In the genomic region with DNA sequence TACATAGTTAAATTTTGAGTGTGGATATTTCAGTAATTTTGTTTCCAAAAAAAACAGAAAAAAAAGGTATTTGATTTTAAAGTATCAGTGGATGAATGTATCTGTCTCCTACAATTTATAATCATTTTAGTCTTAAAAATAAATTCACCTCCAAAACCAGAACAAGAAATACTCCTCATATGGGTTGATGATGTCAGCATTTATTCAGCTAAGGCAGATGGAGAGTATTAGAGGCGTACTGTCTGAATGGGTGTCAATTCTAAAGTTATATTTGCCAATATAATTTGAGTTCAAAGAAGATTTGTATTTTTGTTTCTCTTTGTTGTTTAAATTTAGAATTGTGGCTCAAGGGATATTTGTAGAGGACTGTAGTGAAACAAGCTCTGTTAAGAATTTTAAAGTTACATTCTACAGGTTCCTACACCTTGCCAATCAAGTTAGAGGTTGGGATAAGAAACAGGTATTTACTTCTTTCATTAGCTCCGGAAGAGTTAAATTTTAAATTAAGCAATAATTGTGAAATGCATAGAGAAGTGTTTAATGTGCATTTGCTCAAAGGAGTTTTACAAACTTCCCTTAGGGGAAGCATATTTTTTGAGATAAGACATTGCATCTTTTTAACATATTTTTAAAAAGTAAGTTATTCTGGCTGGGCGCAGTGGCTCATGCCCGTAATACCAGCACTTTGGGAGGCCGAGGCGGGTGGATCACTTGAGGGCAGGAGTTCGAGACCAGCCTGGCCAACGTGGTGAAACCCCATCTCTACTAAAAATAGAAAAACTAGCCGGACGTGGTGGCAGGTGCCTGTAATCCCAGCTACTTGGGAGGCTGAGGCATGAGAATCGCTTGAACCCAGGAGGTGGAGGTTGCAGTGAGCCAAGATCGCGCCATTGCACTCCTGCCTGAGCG, we compare ENCODE assay signal across 8 cellular contexts. TPM values are rescaled to one million over a fixed set of nuclear protein-coding genes. Genes with fewer than 3 reads are reported as not detected.
A peak's percentile ranks its signal among the peaks of the same experiment; 100 is the strongest.
DNase-seq lines count a peak whose midpoint lies in the region; ATAC-seq and TF ChIP-seq lines count a peak whose summit lies in the region.
"Had no signal": no experiment of that assay in that cellular context is flagged by ENCODE, and none has a peak within 500 bp of the region (broad histone marks: within the 10 kb centered on the region; RNA-seq: fewer than 3 reads in every experiment).

No MANE protein-coding gene starts in this region.

- H3K27ac Mint-ChIP-seq in WTC11, result no peak overlapping the region

- H3K27me3 ChIP-seq in left ventricle myocardium inferior (ENCODE audit: low read depth), result no peaks in the 10 kb centered on the region
- no peaks in the 10 kb centered on the region for H3K27me3 ChIP-seq in stomach smooth muscle (ENCODE audit: control insufficient read depth in 1 of 2, insufficient read depth in 2 of 2, low read length in 2 of 2)

- H3K27ac ChIP-seq in left ventricle myocardium inferior (replicated peaks) (no peak overlapping the region), stomach smooth muscle (ENCODE audit: low read length) (no peak overlapping the region)

- H3K4me1 Mint-ChIP-seq in WTC11, result peaks cover 12% of the 10 kb centered on the region

- H3K36me3 ChIP-seq in left ventricle myocardium inferior (no peaks in the 10 kb centered on the region), stomach smooth muscle (ENCODE audit: control insufficient read depth in 2 of 2, insufficient read depth in 2 of 2, low read length in 2 of 2) (no peaks in the 10 kb centered on the region)

- DNase-seq in WTC11 (ENCODE audit: low spot score) (no peak), left ventricle myocardium inferior (no peak), mesenteric fat pad (ENCODE audit: low spot score) (no peak)

- TF ChIP-seq CTCF in WTC11 (IDR thresholded peaks at IDR 0.05) (no peak), left ventricle myocardium inferior (IDR thresholded peaks at IDR 0.05; ENCODE audit: borderline replicate concordance) (no peak)

- H3K9me3 ChIP-seq in left ventricle myocardium inferior (replicated peaks) (no peaks in the 10 kb centered on the region), stomach smooth muscle (ENCODE audit: control insufficient read depth in 2 of 2, low read length in 2 of 2) (no peaks in the 10 kb centered on the region)

- peak overlapping the region; percentile 86 for H3K4me3 Mint-ChIP-seq in WTC11

- intact Hi-C loops in left ventricle myocardium inferior (cut with micrococcal nuclease), result no loop called here

- CTCF ChIA-PET in WTC11 (lab: Charles Lee), result interaction anchor here (0.9 kb wide), 1 partner anchor 357 kb away, joined by 3 read pairs; no protein-coding TSS in a partner anchor

- H3K36me3 Mint-ChIP-seq in WTC11, result no peaks in the 10 kb centered on the region

- peaks cover 10% of the 10 kb centered on the region; the same call in 1 of the 2 replicates for H3K27me3 Mint-ChIP-seq in WTC11 (ENCODE audit: low read depth)

- no peaks in the 10 kb centered on the region for H3K4me1 ChIP-seq in left ventricle myocardium inferior
- H3K4me1 ChIP-seq in stomach smooth muscle (ENCODE audit: control insufficient read depth, insufficient read depth, low read length), result no peaks in the 10 kb centered on the region

- H3K4me3 ChIP-seq in left ventricle myocardium inferior (peak overlapping the region; percentile 68), stomach smooth muscle (ENCODE audit: low read length in 2 of 2) (peak overlapping the region; percentile 73 to 99)

- H3K9ac ChIP-seq in stomach smooth muscle (ENCODE audit: low read length in 2 of 2), result peak overlapping the region in 1 of 2 donors; percentile 86

- POLR2A ChIA-PET in WTC11 (lab: Charles Lee), result no interaction called here

- ATAC-seq in HG03432 (IDR thresholded peaks at IDR 0.05; ENCODE audit: unreplicated experiment) (peak; percentile 39), WTC11 (no peak), HG02678 (IDR thresholded peaks at IDR 0.05; ENCODE audit: unreplicated experiment) (no peak), GM18870 (IDR thresholded peaks at IDR 0.05; ENCODE audit: unreplicated experiment) (no peak)

- no peaks in the 10 kb centered on the region for H3K9me3 Mint-ChIP-seq in WTC11

TF ChIP-seq in WTC11, 78 proteins besides CTCF, POLR2A, EP300 and RAD21:
- no peak for TF ChIP-seq AFF4 (CRISPR knock-in tag; IDR thresholded peaks at IDR 0.05; ENCODE audit: borderline replicate concordance)
- no peak for TF ChIP-seq ELF4 (CRISPR knock-in tag; IDR thresholded peaks at IDR 0.05; ENCODE audit: low read depth)
- TF ChIP-seq TP53 (CRISPR knock-in tag; IDR thresholded peaks at IDR 0.05), result no peak
- no peak for TF ChIP-seq ZNF532 (CRISPR knock-in tag; IDR thresholded peaks at IDR 0.05; ENCODE audit: borderline replicate concordance)
- no peak for TF ChIP-seq ZNF396 (CRISPR knock-in tag; IDR thresholded peaks at IDR 0.05; ENCODE audit: borderline replicate concordance)
- no peak for TF ChIP-seq STAT6 (CRISPR knock-in tag; conservative IDR thresholded peaks at IDR 0.05; ENCODE audit: low read depth)
- no peak for TF ChIP-seq NR3C1 (CRISPR knock-in tag; conservative IDR thresholded peaks at IDR 0.05; ENCODE audit: low read depth)
- no peak for TF ChIP-seq TEAD4 (CRISPR knock-in tag; IDR thresholded peaks at IDR 0.05)
- no peak for TF ChIP-seq HMGA2 (CRISPR knock-in tag; IDR thresholded peaks at IDR 0.05)

RNA-seq across cellular contexts. Expression of gene PLA2G4A, which starts 1.2 kb away (rescaled TPM):
- total RNA-seq in WTC11 (2021) (1.3 to 1.5 TPM (median 1.4 TPM) in 3 replicates), left ventricle myocardium inferior (2.7 TPM), mesenteric fat pad (14.1 TPM)
- total RNA-seq: T-helper 1 cell treated with Interleukin-12 subunit alpha and Interleukin-12 subunit beta and Interleukin-4 antibody, amounts not matched to agents 30 ng/mL and 1 ng/mL, for 36 hours had no signal
